Comparison of ENCODE assay signal across 1 cellular context in genomic region chr3:105715372-105715771, GRCh38.
TF ChIP-seq lines count a peak whose summit lies in the region.

No MANE protein-coding gene starts in this region.

TF ChIP-seq in SK-N-SH, 30 proteins besides CTCF, POLR2A, EP300 and RAD21 (continued from another document):
- TF ChIP-seq, protein P1, sequence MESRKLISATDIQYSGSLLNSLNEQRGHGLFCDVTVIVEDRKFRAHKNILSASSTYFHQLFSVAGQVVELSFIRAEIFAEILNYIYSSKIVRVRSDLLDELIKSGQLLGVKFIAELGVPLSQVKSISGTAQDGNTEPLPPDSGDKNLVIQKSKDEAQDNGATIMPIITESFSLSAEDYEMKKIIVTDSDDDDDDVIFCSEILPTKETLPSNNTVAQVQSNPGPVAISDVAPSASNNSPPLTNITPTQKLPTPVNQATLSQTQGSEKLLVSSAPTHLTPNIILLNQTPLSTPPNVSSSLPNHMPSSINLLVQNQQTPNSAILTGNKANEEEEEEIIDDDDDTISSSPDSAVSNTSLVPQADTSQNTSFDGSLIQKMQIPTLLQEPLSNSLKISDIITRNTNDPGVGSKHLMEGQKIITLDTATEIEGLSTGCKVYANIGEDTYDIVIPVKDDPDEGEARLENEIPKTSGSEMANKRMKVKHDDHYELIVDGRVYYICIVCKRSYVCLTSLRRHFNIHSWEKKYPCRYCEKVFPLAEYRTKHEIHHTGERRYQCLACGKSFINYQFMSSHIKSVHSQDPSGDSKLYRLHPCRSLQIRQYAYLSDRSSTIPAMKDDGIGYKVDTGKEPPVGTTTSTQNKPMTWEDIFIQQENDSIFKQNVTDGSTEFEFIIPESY (IDR thresholded peaks at IDR 0.05; ENCODE audit: borderline replicate concordance, low read depth), result no peak
- TF ChIP-seq USF1 (IDR thresholded peaks at IDR 0.05; ENCODE audit: borderline replicate concordance, low read depth) (no peak), REST (IDR thresholded peaks at IDR 0.05; ENCODE audit: low read depth, low read length) (no peak), RCOR1 (IDR thresholded peaks at IDR 0.05; ENCODE audit: low read length) (no peak), MEF2A (IDR thresholded peaks at IDR 0.05; ENCODE audit: borderline replicate concordance, low read depth) (no peak), PBX3 (IDR thresholded peaks at IDR 0.05) (no peak), RFX5 (IDR thresholded peaks at IDR 0.05; ENCODE audit: low read length) (no peak)
- TF ChIP-seq, protein P2, sequence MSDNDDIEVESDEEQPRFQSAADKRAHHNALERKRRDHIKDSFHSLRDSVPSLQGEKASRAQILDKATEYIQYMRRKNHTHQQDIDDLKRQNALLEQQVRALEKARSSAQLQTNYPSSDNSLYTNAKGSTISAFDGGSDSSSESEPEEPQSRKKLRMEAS (IDR thresholded peaks at IDR 0.05; ENCODE audit: low read depth), result no peak
